16 cellular contexts compared by ENCODE assay signal in the genomic region with DNA sequence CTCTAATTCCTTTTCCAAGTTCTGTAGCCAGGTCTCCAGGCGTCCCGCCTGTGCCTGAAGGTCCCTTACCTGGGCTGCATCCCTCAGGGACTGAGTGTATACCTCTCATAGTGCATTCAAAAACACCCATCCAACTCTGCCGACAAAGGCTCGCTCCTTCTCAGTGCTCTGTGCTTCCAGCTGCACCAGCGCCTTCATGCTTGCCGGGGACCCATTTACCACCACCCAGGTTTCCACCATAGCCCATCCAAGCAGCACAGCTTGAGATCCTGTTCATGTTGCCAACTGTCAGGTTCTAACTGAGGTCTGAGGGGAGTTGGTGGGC.
DNase-seq lines count a peak whose midpoint lies in the region; ATAC-seq, FAIRE-seq and TF ChIP-seq lines count a peak whose summit lies in the region.
"Had no signal": no experiment of that assay in that cellular context is flagged by ENCODE, and none has a peak within 500 bp of the region (broad histone marks: within the 10 kb centered on the region; RNA-seq: fewer than 3 reads in every experiment).

No MANE protein-coding gene starts in this region.

- no peak overlapping the region for H2BK12ac ChIP-seq in neuronal stem cell (ENCODE audit: low read length)

- TF ChIP-seq CTCF in bronchial epithelial cell (IDR thresholded peaks at IDR 0.05; ENCODE audit: insufficient read depth, low read length, severe bottlenecking), result no peak

- H4K8ac ChIP-seq in neuronal stem cell (ENCODE audit: low read depth, low read length), result no peak overlapping the region

- peaks cover 11 to 19% of the 10 kb centered on the region in 2 donors for H3K9me3 ChIP-seq in neuronal stem cell (replicated peaks in 1 of 2; ENCODE audit: control insufficient read depth in 2 of 2, insufficient read depth in 1 of 2, low read depth in 1 of 2, low read length in 2 of 2)

- H3K79me1 ChIP-seq in neuronal stem cell (ENCODE audit: low read depth, low read length), result no peaks in the 10 kb centered on the region

- H2AK5ac ChIP-seq in neuronal stem cell (ENCODE audit: low read depth, low read length), result peak overlapping the region; percentile 2

- no peak overlapping the region for H3K4me3 ChIP-seq in bronchial epithelial cell (ENCODE audit: low read depth, low read length)
- no peak overlapping the region for H3K4me3 ChIP-seq in neuronal stem cell (ENCODE audit: low read length in 2 of 2)
- H3K4me3 ChIP-seq: BLaER1 treated with 17β-estradiol and CSF1 and Interleukin-3, amounts not matched to agents 10 nM and 100 nM; GM23338; K562 had no signal

- H3K36me3 ChIP-seq in bronchial epithelial cell (ENCODE audit: control insufficient read depth, insufficient read depth, low read length) (no peaks in the 10 kb centered on the region), neuronal stem cell (replicated peaks in 1 of 2; ENCODE audit: control insufficient read depth in 2 of 2, insufficient read depth in 2 of 2, low read length in 2 of 2) (peaks cover 0 to 2% of the 10 kb centered on the region in 2 donors)
- H3K36me3 ChIP-seq: BLaER1 treated with 17β-estradiol and CSF1 and Interleukin-3, amounts not matched to agents 10 nM and 100 nM had no signal

- DNase-seq in bronchial epithelial cell (ENCODE audit: low read depth) (no peak), neuronal stem cell (ENCODE audit: low spot score) (no peak), NCI-H226 (no peak), HUDEP-2 (lab: John Stamatoyannopoulos, UW; ENCODE audit: unreplicated experiment in 76 of 76) (no peak)
- DNase-seq in stimulated activated naive CD4-positive, alpha-beta T cell (lab: John Stamatoyannopoulos, UW), result no peak
- DNase-seq: CD8-positive, alpha-beta T cell; DMS79 treated with DMSO at 0.1 percent for 48 hours; GF-D8; H7; HFFc6 had no signal

- H3K27me3 ChIP-seq in bronchial epithelial cell (ENCODE audit: control insufficient read depth, insufficient read depth, low read length) (no peaks in the 10 kb centered on the region), neuronal stem cell (ENCODE audit: control insufficient read depth in 3 of 3, insufficient read depth in 3 of 3, low read depth in 1 of 3, low read length in 3 of 3) (no peaks in the 10 kb centered on the region)
- H3K27me3 ChIP-seq: BLaER1 treated with 17β-estradiol and CSF1 and Interleukin-3, amounts not matched to agents 10 nM and 100 nM had no signal

- H3K18ac ChIP-seq in neuronal stem cell (ENCODE audit: low read length), result no peak overlapping the region

- no peak overlapping the region for H3K4me2 ChIP-seq in neuronal stem cell (ENCODE audit: insufficient read depth, low read length, poor library complexity, severe bottlenecking)
- H3K4me2 ChIP-seq: BLaER1 treated with 17β-estradiol and CSF1 and Interleukin-3, amounts not matched to agents 10 nM and 100 nM; GM23338 had no signal

- H3K14ac ChIP-seq in neuronal stem cell (ENCODE audit: low read length), result no peak overlapping the region

- no peak overlapping the region for H2AFZ ChIP-seq in neuronal stem cell (ENCODE audit: low read length)
- H2AFZ ChIP-seq: GM23338 had no signal

- H2BK120ac ChIP-seq in neuronal stem cell (ENCODE audit: low read depth, low read length), result no peak overlapping the region

- peak; percentile 88 for FAIRE-seq in bronchial epithelial cell (lab: Jason Lieb, UNC)
- FAIRE-seq: GM19239 had no signal

- no peak overlapping the region for H3K9ac ChIP-seq in neuronal stem cell (ENCODE audit: low read depth, low read length, poor library complexity)
- H3K9ac ChIP-seq: BLaER1 treated with 17β-estradiol and CSF1 and Interleukin-3, amounts not matched to agents 10 nM and 100 nM had no signal

- no peak overlapping the region for H4K91ac ChIP-seq in neuronal stem cell (ENCODE audit: low read depth, low read length, poor library complexity)

- ATAC-seq in GM18498 (IDR thresholded peaks at IDR 0.05; ENCODE audit: unreplicated experiment) (peak; percentile 6), HG03280 (IDR thresholded peaks at IDR 0.05; ENCODE audit: unreplicated experiment) (peak; percentile 6)
- ATAC-seq: CD8-positive, alpha-beta T cell had no signal

- H3K27ac ChIP-seq in neuronal stem cell (replicated peaks; ENCODE audit: low read length), result no peak overlapping the region
- H3K27ac ChIP-seq: BLaER1 treated with 17β-estradiol and CSF1 and Interleukin-3, amounts not matched to agents 10 nM and 100 nM had no signal

- H3K4me1 ChIP-seq in neuronal stem cell (ENCODE audit: control insufficient read depth in 2 of 2, insufficient read depth in 1 of 2, low read depth in 1 of 2, low read length in 2 of 2), result peaks cover 0 to 4% of the 10 kb centered on the region in 2 donors
- H3K4me1 ChIP-seq: BLaER1 treated with 17β-estradiol and CSF1 and Interleukin-3, amounts not matched to agents 10 nM and 100 nM had no signal

- no CpG with 5 or more reads among the region's 6 CpGs for WGBS in neuronal stem cell (ENCODE audit: extremely low coverage in 2 of 2, insufficient read length in 2 of 2, insufficient replicate concordance in 1 of 2), 2 donors

- H3K23ac ChIP-seq in neuronal stem cell (ENCODE audit: low read depth, low read length, poor library complexity), result no peak overlapping the region

- H2BK5ac ChIP-seq in neuronal stem cell (ENCODE audit: low read length), result peak overlapping the region; percentile 54

- no peak overlapping the region for H2BK15ac ChIP-seq in neuronal stem cell (ENCODE audit: low read length)

- H3K4ac ChIP-seq in neuronal stem cell (ENCODE audit: low read length), result no peak overlapping the region
